Comparison of ENCODE assay signal across 9 cellular contexts in the genomic region with DNA sequence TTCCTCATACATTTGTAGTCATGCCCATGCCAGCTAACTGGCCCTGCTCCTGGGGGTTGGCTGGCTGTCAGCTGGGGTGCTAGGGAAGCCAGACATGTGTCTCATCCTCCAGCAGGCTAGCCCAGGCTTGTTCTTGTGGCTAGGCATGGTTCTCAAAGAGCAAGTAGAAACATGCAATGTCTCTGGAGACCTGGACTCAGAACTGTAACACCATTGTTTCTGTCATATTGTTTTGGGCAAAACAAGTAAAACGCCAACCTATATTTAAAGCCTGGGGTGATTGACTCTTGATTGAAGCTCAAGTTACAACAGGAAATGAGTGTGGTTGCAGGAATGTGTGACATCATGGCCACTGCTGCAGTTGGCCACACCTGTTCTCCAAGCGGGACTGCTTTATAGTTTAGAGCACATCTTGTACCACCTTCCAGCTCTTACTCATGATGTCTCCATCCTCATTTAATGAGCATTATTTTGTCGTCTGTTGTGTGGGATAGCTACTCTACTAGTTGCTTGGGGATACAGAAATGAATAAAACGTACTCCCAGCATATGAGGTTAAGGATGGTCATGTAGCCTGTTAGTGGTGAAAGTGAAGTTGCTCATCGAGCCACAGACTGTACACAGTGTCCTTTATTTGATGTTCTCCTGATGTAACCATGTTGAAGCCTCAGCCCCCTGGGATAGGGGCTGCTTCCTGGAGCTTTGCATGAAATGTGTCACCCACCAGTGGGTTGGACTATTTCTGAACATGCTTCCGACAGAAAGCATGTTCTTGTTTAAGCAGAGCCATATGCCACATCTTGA.
DNase-seq lines count a peak whose midpoint lies in the region; TF ChIP-seq lines count a peak whose summit lies in the region.
"Had no signal": no experiment of that assay in that cellular context is flagged by ENCODE, and none has a peak within 500 bp of the region (broad histone marks: within the 10 kb centered on the region; RNA-seq: fewer than 3 reads in every experiment).

No MANE protein-coding gene starts in this region.

- H3K4me1 ChIP-seq in GM23248 (ENCODE audit: insufficient read depth) = no peaks in the 10 kb centered on the region
- H3K4me1 ChIP-seq in HUES64 (ENCODE audit: insufficient read depth, low read length) = peaks cover 10% of the 10 kb centered on the region; the same call in 1 of the 2 replicates

- H3K9me3 Mint-ChIP-seq in mesothelial cell of epicardium = no peaks in the 10 kb centered on the region

- H3K27me3 Mint-ChIP-seq in mesothelial cell of epicardium (ENCODE audit: low read depth) = peaks cover 2% of the 10 kb centered on the region

- no peak overlapping the region for H3K27ac ChIP-seq in GM23248
- peak overlapping the region; percentile 54; the same call in 1 of the 2 replicates for H3K27ac ChIP-seq in HUES64 (ENCODE audit: low read depth, low read length)

- H3K9me3 ChIP-seq in GM23248 (ENCODE audit: low read depth) = no peaks in the 10 kb centered on the region
- no peaks in the 10 kb centered on the region for H3K9me3 ChIP-seq in HUES64 (ENCODE audit: insufficient read depth, low read depth, low read length)

- no peaks in the 10 kb centered on the region for H3K9me2 ChIP-seq in GM23248 (ENCODE audit: insufficient read depth)

- H3K27me3 ChIP-seq in GM06990 (replicated peaks; ENCODE audit: control insufficient read depth, insufficient read depth, low read length) (no peaks in the 10 kb centered on the region), GM23248 (replicated peaks; ENCODE audit: insufficient read depth) (no peaks in the 10 kb centered on the region), HUES64 (ENCODE audit: insufficient read depth, low read length) (no peaks in the 10 kb centered on the region)

- DNase-seq in GM06990 (ENCODE audit: extremely low read depth, insufficient read length) (peak; percentile 48), GM23248 (peak; percentile 4), epithelial cell of proximal tubule (ENCODE audit: low read depth) (peak; percentile 84), OCI-M2 (lab: John Stamatoyannopoulos, UW; ENCODE audit: unreplicated experiment) (no peak), mesothelial cell of epicardium (ENCODE audit: low spot score in 2 of 2, unreplicated experiment in 2 of 2) (no peak), Ammon's horn (ENCODE audit: low spot score) (no peak)
- DNase-seq in activated CD4-positive, alpha-beta T cell treated with anti-CD3 and anti-CD28 coated beads for 48 hours = no peak
- DNase-seq: naive B cell had no signal

- H3K4me3 Mint-ChIP-seq in mesothelial cell of epicardium = no peak overlapping the region
- H3K4me3 Mint-ChIP-seq: naive B cell had no signal

- H3K36me3 Mint-ChIP-seq in mesothelial cell of epicardium = no peaks in the 10 kb centered on the region
- H3K36me3 Mint-ChIP-seq: naive B cell had no signal

- 0 to 3% methylated on average over 6 of the region's 6 CpGs for WGBS in GM23248 (ENCODE audit: low coverage in 1 of 2, low lambda C conversion rate in 2 of 2, missing lambda C conversion rate in 2 of 2), 2 experiments
- 76% methylated on average over 6 of the region's 6 CpGs for WGBS in HUES64

- H3K36me3 ChIP-seq in GM06990 (ENCODE audit: control insufficient read depth, insufficient read depth, low read length) (no peaks in the 10 kb centered on the region), GM23248 (ENCODE audit: low read depth) (no peaks in the 10 kb centered on the region), HUES64 (ENCODE audit: insufficient read depth, low read length) (no peaks in the 10 kb centered on the region)

- in situ Hi-C loops in GM23248 (cut with MboI) = no loop called here

- no peaks in the 10 kb centered on the region for H3K4me1 Mint-ChIP-seq in mesothelial cell of epicardium
- H3K4me1 Mint-ChIP-seq: naive B cell had no signal

- no peak overlapping the region for H3K27ac Mint-ChIP-seq in mesothelial cell of epicardium

- no peak overlapping the region for H3K4me3 ChIP-seq in GM06990 (replicated peaks; ENCODE audit: low read depth, low read length)
- H3K4me3 ChIP-seq in GM23248 = no peak overlapping the region
- no peak overlapping the region for H3K4me3 ChIP-seq in HUES64 (ENCODE audit: low read length)
- no peak overlapping the region for H3K4me3 ChIP-seq in epithelial cell of proximal tubule (ENCODE audit: low read depth, low read length)

- no peaks in the 10 kb centered on the region for H3K79me2 ChIP-seq in GM23248 (ENCODE audit: insufficient read depth)

- no peaks in the 10 kb centered on the region for H3F3A ChIP-seq in GM23248 (ENCODE audit: insufficient read depth)

- no peaks in the 10 kb centered on the region for H4K20me1 ChIP-seq in GM23248 (ENCODE audit: insufficient read depth)

- H3K4me2 ChIP-seq in GM23248 (ENCODE audit: unreplicated experiment) = no peak overlapping the region

- TF ChIP-seq CTCF in GM06990 (IDR thresholded peaks at IDR 0.05; ENCODE audit: insufficient read depth, low read length, poor library complexity, severe bottlenecking) (no peak), epithelial cell of proximal tubule (conservative IDR thresholded peaks at IDR 0.05; ENCODE audit: low read depth, low read length) (no peak), mesothelial cell of epicardium (IDR thresholded peaks at IDR 0.05; ENCODE audit: unreplicated experiment) (no peak)

- H3K9ac ChIP-seq in GM23248 (no peak overlapping the region), HUES64 (ENCODE audit: low read depth, low read length) (no peak overlapping the region)

- H2AFZ ChIP-seq in GM23248 = no peak overlapping the region

Comparison
In these comparisons a context has a peak if more than half of its experiments do, and no peak if none do; other contexts are left out.
1. DNase-seq: peak in GM06990 (single experiment), GM23248 (single experiment) and epithelial cell of proximal tubule (single experiment); none in OCI-M2 (single experiment), mesothelial cell of epicardium (0 of 2), Ammon's horn (single experiment) and activated CD4-positive, alpha-beta T cell treated with anti-CD3 and anti-CD28 coated beads for 48 hours (single experiment).